ENCODE assay signal across 8 cellular contexts in the genomic region with DNA sequence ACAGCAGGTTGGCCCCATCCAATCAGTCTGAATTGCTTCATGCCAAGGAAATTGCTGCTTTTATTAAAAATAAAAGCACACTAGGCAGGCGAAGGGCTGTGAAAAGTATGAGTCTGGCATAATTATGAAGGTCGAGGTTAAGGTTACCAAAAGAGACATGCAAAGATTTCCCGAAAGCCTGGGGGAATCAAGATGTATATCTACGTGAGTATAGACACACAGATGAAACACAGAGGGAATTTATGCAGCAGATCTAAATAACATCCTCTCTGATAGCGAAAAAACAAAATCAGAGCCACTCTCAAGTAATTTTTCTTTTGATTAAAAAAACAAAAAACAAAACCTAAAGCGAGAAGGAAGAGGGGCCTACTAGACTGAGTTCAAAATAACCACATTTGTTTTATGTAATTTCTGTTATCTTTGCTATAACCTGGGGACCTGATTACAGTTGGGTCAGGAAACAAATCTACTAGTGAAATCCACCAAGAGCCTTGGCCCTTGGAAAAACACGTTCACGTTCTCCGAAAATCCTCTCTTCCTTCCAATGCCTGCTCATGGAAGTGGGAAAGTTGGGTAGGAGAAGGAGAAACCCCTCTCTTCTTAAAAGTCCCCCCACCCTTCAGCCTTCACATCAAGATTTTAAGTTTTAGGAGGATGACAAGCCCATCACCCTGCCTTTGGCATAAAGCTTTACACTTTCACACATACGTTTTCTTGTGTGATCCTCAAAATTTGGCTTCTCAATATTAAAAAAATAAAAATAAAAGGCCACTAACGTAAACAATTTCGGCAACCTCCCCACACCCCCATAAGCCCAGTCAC. TPM values are rescaled to one million over a fixed set of nuclear protein-coding genes. Genes with fewer than 3 reads are reported as not detected.
DNase-seq lines count a peak whose midpoint lies in the region; ATAC-seq and TF ChIP-seq lines count a peak whose summit lies in the region.

No MANE protein-coding gene starts in this region.

- H3K27ac ChIP-seq in neural cell (ENCODE audit: low read length), result peak overlapping the region; percentile 98

- H3K36me3 ChIP-seq in BJ (ENCODE audit: control insufficient read depth, insufficient read depth, low read length), result no peaks in the 10 kb centered on the region
- H3K36me3 ChIP-seq in neural cell (ENCODE audit: insufficient read depth, low read length), result no peaks in the 10 kb centered on the region

- H3K4me1 Mint-ChIP-seq in effector memory CD8-positive, alpha-beta T cell (ENCODE audit: low read depth in 2 of 2), result peaks cover 72 to 79% of the 10 kb centered on the region in 2 donors

- CTCF ChIA-PET in BJ (lab: Yijun Ruan, JAX), result interaction anchor here (1.2 kb wide), 1 partner anchor 74 kb away, joined by 3 read pairs; no protein-coding TSS in a partner anchor

- TF ChIP-seq RAD21 in neural cell (conservative IDR thresholded peaks at IDR 0.05), result no peak

- DNase-seq in BJ (ENCODE audit: low read depth), result no peak
- DNase-seq in NB4 (ENCODE audit: low read depth), result no peak
- no peak for DNase-seq in effector memory CD8-positive, alpha-beta T cell
- DNase-seq in NCI-H2196 treated with DMSO at 0.1 percent for 48 hours (lab: John Stamatoyannopoulos, UW; ENCODE audit: unreplicated experiment), result no peak
- DNase-seq in NCI-H2171 (lab: John Stamatoyannopoulos, UW), result no peak

- no peaks in the 10 kb centered on the region for H3K9me3 ChIP-seq in neural cell (ENCODE audit: low read length)

- H3K79me2 ChIP-seq in neural cell (replicated peaks; ENCODE audit: insufficient read depth, low read length), result peaks cover 44% of the 10 kb centered on the region

- H3K9ac ChIP-seq in neural cell (ENCODE audit: low read length), result peak overlapping the region; percentile 95

- H3K4me3 ChIP-seq in BJ (ENCODE audit: low read depth, low read length), result peak overlapping the region; percentile 93
- peak overlapping the region; percentile 73 for H3K4me3 ChIP-seq in NB4 (ENCODE audit: low read depth, low read length)
- H3K4me3 ChIP-seq in neural cell (ENCODE audit: low read length), result peak overlapping the region; percentile 88

- no peaks in the 10 kb centered on the region for H3F3A ChIP-seq in neural cell (ENCODE audit: insufficient read depth, low read length, poor library complexity, severe bottlenecking)

- H2AFZ ChIP-seq in neural cell (ENCODE audit: low read depth, low read length), result no peak overlapping the region

- H3K4me3 Mint-ChIP-seq in effector memory CD8-positive, alpha-beta T cell, result peak overlapping the region; percentile 88 to 92

- no peak for TF ChIP-seq POLR2A in NB4 (IDR thresholded peaks at IDR 0.05; ENCODE audit: extremely low read depth, insufficient read length)

- H3K27me3 ChIP-seq in BJ (ENCODE audit: control insufficient read depth, insufficient read depth, low read length) (no peaks in the 10 kb centered on the region), neural cell (ENCODE audit: insufficient read depth, low read depth, low read length) (no peaks in the 10 kb centered on the region)

- H3K27me3 Mint-ChIP-seq in effector memory CD8-positive, alpha-beta T cell, result no peaks in the 10 kb centered on the region

- H3K9me3 Mint-ChIP-seq in effector memory CD8-positive, alpha-beta T cell, result no peaks in the 10 kb centered on the region

- POLR2A ChIA-PET in BJ (lab: Charles Lee), result no interaction called here

- peak overlapping the region; percentile 96 to 98 for H3K27ac Mint-ChIP-seq in effector memory CD8-positive, alpha-beta T cell

- TF ChIP-seq EP300 in neural cell (conservative IDR thresholded peaks at IDR 0.05; ENCODE audit: poor library complexity, severe bottlenecking), result no peak

- H4K20me1 ChIP-seq in neural cell (ENCODE audit: insufficient read depth), result peaks cover 6% of the 10 kb centered on the region

- H3K4me2 ChIP-seq in neural cell (ENCODE audit: low read length), result peak overlapping the region; percentile 93

- H3K9me2 ChIP-seq in neural cell (ENCODE audit: insufficient read depth, low read length), result no peaks in the 10 kb centered on the region

- peaks cover 38% of the 10 kb centered on the region for H3K36me3 Mint-ChIP-seq in effector memory CD8-positive, alpha-beta T cell (ENCODE audit: insufficient read depth)

- ATAC-seq in effector memory CD8-positive, alpha-beta T cell (replicated peaks), result no peak
- ATAC-seq in GM19324 (IDR thresholded peaks at IDR 0.05; ENCODE audit: low FRiP score, unreplicated experiment), result no peak
- ATAC-seq in GM18909 (IDR thresholded peaks at IDR 0.05; ENCODE audit: poor library complexity, unreplicated experiment), result no peak

- TF ChIP-seq CTCF in BJ (IDR thresholded peaks at IDR 0.05; ENCODE audit: insufficient read depth, low read depth, low read length) (no peak), NB4 (IDR thresholded peaks at IDR 0.05; ENCODE audit: low read depth, low read length) (no peak), neural cell (IDR thresholded peaks at IDR 0.05; ENCODE audit: poor library complexity, severe bottlenecking) (no peak)

TF ChIP-seq in neural cell, 6 proteins besides CTCF, POLR2A, EP300 and RAD21:
- no peak for TF ChIP-seq MXI1 (conservative IDR thresholded peaks at IDR 0.05; ENCODE audit: poor library complexity, severe bottlenecking)
- no peak for TF ChIP-seq EZH2 (IDR thresholded peaks at IDR 0.05; ENCODE audit: borderline replicate concordance, insufficient read depth, low read length, poor library complexity, severe bottlenecking)
- TF ChIP-seq POLR2AphosphoS5 (IDR thresholded peaks at IDR 0.05), result no peak
- no peak for TF ChIP-seq SMC3 (conservative IDR thresholded peaks at IDR 0.05; ENCODE audit: poor library complexity)
- TF ChIP-seq TAF1 (IDR thresholded peaks at IDR 0.05; ENCODE audit: low read depth), result no peak
- TF ChIP-seq, protein P1, sequence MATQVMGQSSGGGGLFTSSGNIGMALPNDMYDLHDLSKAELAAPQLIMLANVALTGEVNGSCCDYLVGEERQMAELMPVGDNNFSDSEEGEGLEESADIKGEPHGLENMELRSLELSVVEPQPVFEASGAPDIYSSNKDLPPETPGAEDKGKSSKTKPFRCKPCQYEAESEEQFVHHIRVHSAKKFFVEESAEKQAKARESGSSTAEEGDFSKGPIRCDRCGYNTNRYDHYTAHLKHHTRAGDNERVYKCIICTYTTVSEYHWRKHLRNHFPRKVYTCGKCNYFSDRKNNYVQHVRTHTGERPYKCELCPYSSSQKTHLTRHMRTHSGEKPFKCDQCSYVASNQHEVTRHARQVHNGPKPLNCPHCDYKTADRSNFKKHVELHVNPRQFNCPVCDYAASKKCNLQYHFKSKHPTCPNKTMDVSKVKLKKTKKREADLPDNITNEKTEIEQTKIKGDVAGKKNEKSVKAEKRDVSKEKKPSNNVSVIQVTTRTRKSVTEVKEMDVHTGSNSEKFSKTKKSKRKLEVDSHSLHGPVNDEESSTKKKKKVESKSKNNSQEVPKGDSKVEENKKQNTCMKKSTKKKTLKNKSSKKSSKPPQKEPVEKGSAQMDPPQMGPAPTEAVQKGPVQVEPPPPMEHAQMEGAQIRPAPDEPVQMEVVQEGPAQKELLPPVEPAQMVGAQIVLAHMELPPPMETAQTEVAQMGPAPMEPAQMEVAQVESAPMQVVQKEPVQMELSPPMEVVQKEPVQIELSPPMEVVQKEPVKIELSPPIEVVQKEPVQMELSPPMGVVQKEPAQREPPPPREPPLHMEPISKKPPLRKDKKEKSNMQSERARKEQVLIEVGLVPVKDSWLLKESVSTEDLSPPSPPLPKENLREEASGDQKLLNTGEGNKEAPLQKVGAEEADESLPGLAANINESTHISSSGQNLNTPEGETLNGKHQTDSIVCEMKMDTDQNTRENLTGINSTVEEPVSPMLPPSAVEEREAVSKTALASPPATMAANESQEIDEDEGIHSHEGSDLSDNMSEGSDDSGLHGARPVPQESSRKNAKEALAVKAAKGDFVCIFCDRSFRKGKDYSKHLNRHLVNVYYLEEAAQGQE (IDR thresholded peaks at IDR 0.05; ENCODE audit: borderline replicate concordance), result no peak

RNA-seq across cellular contexts. Expression of a gene that starts 1.4 kb away (rescaled TPM):
- polyA plus RNA-seq in BJ (2011; rRNA removed) (23.3 and 26.1 TPM in 2 replicates), neural cell (26.7 and 26.8 TPM in 2 replicates)
- 26.4 and 49.4 TPM in 2 replicates for polyA minus RNA-seq in BJ (2011; rRNA and poly(A)+ RNA removed)
- 60.4 and 84.6 TPM in 2 replicates for polyA minus RNA-seq in neural cell
